ENCODE assay signal across 9 cellular contexts in the genomic region with DNA sequence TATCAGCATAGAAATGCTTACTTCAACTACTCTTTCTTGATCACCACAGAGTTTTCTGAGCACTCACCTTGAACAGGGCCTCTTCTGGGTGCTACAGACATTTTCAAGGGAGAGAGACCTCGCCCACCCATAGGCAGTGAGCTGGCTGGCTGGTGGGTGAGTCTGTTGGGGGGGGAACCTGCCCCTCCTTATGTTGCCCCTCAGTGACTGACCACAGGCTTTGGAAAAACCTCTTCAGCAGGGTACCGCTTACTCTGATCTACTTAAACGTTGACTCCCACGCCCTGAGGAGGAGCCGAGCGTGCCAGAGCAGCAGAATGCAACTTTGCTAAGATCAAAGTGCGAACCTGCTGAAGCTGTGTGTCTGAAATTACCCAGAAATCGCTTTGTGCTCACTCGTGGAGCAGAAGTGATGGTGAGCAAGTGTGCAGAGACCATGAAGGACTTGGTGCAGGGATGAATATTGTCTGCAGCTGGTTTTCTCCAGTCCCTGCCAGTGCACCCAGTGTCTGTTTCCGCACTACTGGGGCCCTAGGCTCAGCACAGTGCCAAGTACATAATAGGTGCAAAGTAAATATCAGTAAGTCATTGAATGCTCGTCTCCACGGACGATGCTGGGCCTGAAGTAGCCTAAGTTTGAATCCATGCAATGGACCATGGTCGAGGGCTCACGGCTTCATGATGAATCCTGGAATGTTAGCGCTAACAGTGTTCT.
DNase-seq lines count a peak whose midpoint lies in the region; ATAC-seq and TF ChIP-seq lines count a peak whose summit lies in the region.
"Had no signal": no experiment of that assay in that cellular context is flagged by ENCODE, and none has a peak within 500 bp of the region (broad histone marks: within the 10 kb centered on the region; RNA-seq: fewer than 3 reads in every experiment).

No MANE protein-coding gene starts in this region.

- peak overlapping the region; percentile 56 to 100 for H3K27ac Mint-ChIP-seq in natural killer cell treated with Interleukin-12 subunit alpha and Interleukin-12 subunit beta and Interleukin-15 and Interleukin-18, amount 100 ng/mL, for 72 hours
- H3K27ac Mint-ChIP-seq in natural killer cell (peak overlapping the region in 1 of 2 donors; percentile 11), nephron (peak overlapping the region; percentile 66 to 90 (median 90))
- H3K27ac Mint-ChIP-seq in activated T-helper 1 cell treated with anti-CD3 and anti-CD28 coated beads, Interleukin-12 subunit alpha, Interleukin-12 subunit beta, Interleukin-2, Interleukin-4 antibody, amounts not matched to agents 30 ng/mL and 10 ng/mL and 1 ng/mL, durations not matched to agents 14 hours and 24 hours and 36 hours: peak overlapping the region; percentile 83

- 66 to 69% methylated on average over 4 to 15 of the region's 16 CpGs for WGBS in transverse colon (ENCODE audit: low coverage in 1 of 2), 2 donors

- H3K4me3 Mint-ChIP-seq in natural killer cell treated with Interleukin-12 subunit alpha and Interleukin-12 subunit beta and Interleukin-15 and Interleukin-18, amount 100 ng/mL, for 72 hours: no peak overlapping the region
- no peak overlapping the region for H3K4me3 Mint-ChIP-seq in natural killer cell
- peak overlapping the region; percentile 69 for H3K4me3 Mint-ChIP-seq in activated T-helper 1 cell treated with anti-CD3 and anti-CD28 coated beads, Interleukin-12 subunit alpha, Interleukin-12 subunit beta, Interleukin-2, Interleukin-4 antibody, amounts not matched to agents 30 ng/mL and 10 ng/mL and 1 ng/mL, durations not matched to agents 14 hours and 24 hours and 36 hours
- H3K4me3 Mint-ChIP-seq in nephron: no peak overlapping the region

- H3K9me3 ChIP-seq in transverse colon: no peaks in the 10 kb centered on the region

- H3K9me3 Mint-ChIP-seq in natural killer cell treated with Interleukin-12 subunit alpha and Interleukin-12 subunit beta and Interleukin-15 and Interleukin-18, amount 100 ng/mL, for 72 hours: no peaks in the 10 kb centered on the region
- no peaks in the 10 kb centered on the region for H3K9me3 Mint-ChIP-seq in natural killer cell
- H3K9me3 Mint-ChIP-seq in activated T-helper 1 cell treated with anti-CD3 and anti-CD28 coated beads, Interleukin-12 subunit alpha, Interleukin-12 subunit beta, Interleukin-2, Interleukin-4 antibody, amounts not matched to agents 30 ng/mL and 10 ng/mL and 1 ng/mL, durations not matched to agents 14 hours and 24 hours and 36 hours: peaks cover 4% of the 10 kb centered on the region
- no peaks in the 10 kb centered on the region for H3K9me3 Mint-ChIP-seq in nephron

- intact Hi-C loops in natural killer cell (cut with micrococcal nuclease) (no loop called here), transverse colon (cut with DNase I; ENCODE audit: low total_unique reads) (no loop called here)
- intact Hi-C loops in activated T-helper 1 cell treated with anti-CD3 and anti-CD28 coated beads, Interleukin-12 subunit alpha, Interleukin-12 subunit beta, Interleukin-2, Interleukin-4 antibody, amounts not matched to agents 30 ng/mL and 10 ng/mL and 1 ng/mL, durations not matched to agents 14 hours and 24 hours and 36 hours (cut with micrococcal nuclease): loop anchor here (1.0 to 2.0 kb wide), 7 partner anchors 9 to 247 kb away; no protein-coding TSS in a partner anchor

- no peak for DNase-seq in natural killer cell treated with Interleukin-12 subunit alpha and Interleukin-12 subunit beta and Interleukin-15 and Interleukin-18, amount 100 ng/mL, for 72 hours (ENCODE audit: low spot score)
- DNase-seq in natural killer cell: no peak
- DNase-seq in activated T-helper 1 cell treated with anti-CD3 and anti-CD28 coated beads, Interleukin-12 subunit alpha, Interleukin-12 subunit beta, Interleukin-2, Interleukin-4 antibody, amounts not matched to agents 30 ng/mL and 10 ng/mL and 1 ng/mL, durations not matched to agents 14 hours and 24 hours and 36 hours (ENCODE audit: low spot score): peak; percentile 45
- peak; percentile 51 for DNase-seq in transverse colon
- DNase-seq in NCI-H1105 treated with DMSO at 0.1 percent for 48 hours (lab: John Stamatoyannopoulos, UW): no peak
- no peak for DNase-seq in dermis blood vessel endothelial cell
- no peak for DNase-seq in cortex of kidney (lab: John Stamatoyannopoulos, UW)
- DNase-seq: NCI-H1436 had no signal

- H3K4me1 Mint-ChIP-seq in natural killer cell treated with Interleukin-12 subunit alpha and Interleukin-12 subunit beta and Interleukin-15 and Interleukin-18, amount 100 ng/mL, for 72 hours (ENCODE audit: low read depth in 2 of 2): peaks cover 61 to 70% of the 10 kb centered on the region in 2 donors
- peaks cover 40 to 51% of the 10 kb centered on the region in 2 donors for H3K4me1 Mint-ChIP-seq in natural killer cell
- peaks cover 84% of the 10 kb centered on the region for H3K4me1 Mint-ChIP-seq in activated T-helper 1 cell treated with anti-CD3 and anti-CD28 coated beads, Interleukin-12 subunit alpha, Interleukin-12 subunit beta, Interleukin-2, Interleukin-4 antibody, amounts not matched to agents 30 ng/mL and 10 ng/mL and 1 ng/mL, durations not matched to agents 14 hours and 24 hours and 36 hours (ENCODE audit: low read depth)
- peaks cover 47% of the 10 kb centered on the region for H3K4me1 Mint-ChIP-seq in nephron

- H3K4me3 ChIP-seq in transverse colon: no peak overlapping the region

- no peak for ATAC-seq in natural killer cell treated with Interleukin-12 subunit alpha and Interleukin-12 subunit beta and Interleukin-15 and Interleukin-18, amount 100 ng/mL, for 72 hours
- ATAC-seq in natural killer cell: no peak

- no peak for TF ChIP-seq CTCF in natural killer cell (IDR thresholded peaks at IDR 0.05)
- no peak for TF ChIP-seq CTCF in nephron (IDR thresholded peaks at IDR 0.05; ENCODE audit: unreplicated experiment in 3 of 3)
- no peak for TF ChIP-seq CTCF in transverse colon (IDR thresholded peaks at IDR 0.05)

- H3K4me1 ChIP-seq in transverse colon: peaks cover 7 to 16% (median 10%) of the 10 kb centered on the region in 4 donors

- H3K27me3 ChIP-seq in transverse colon: no peaks in the 10 kb centered on the region

- H3K27me3 Mint-ChIP-seq in natural killer cell treated with Interleukin-12 subunit alpha and Interleukin-12 subunit beta and Interleukin-15 and Interleukin-18, amount 100 ng/mL, for 72 hours: no peaks in the 10 kb centered on the region
- peaks cover 7 to 9% of the 10 kb centered on the region in 2 donors for H3K27me3 Mint-ChIP-seq in natural killer cell (ENCODE audit: low read depth in 2 of 2)
- H3K27me3 Mint-ChIP-seq in activated T-helper 1 cell treated with anti-CD3 and anti-CD28 coated beads, Interleukin-12 subunit alpha, Interleukin-12 subunit beta, Interleukin-2, Interleukin-4 antibody, amounts not matched to agents 30 ng/mL and 10 ng/mL and 1 ng/mL, durations not matched to agents 14 hours and 24 hours and 36 hours (ENCODE audit: insufficient read depth): no peaks in the 10 kb centered on the region
- peaks cover 4% of the 10 kb centered on the region for H3K27me3 Mint-ChIP-seq in nephron (ENCODE audit: low read depth)

- no peak for TF ChIP-seq EP300 in transverse colon (IDR thresholded peaks at IDR 0.05; ENCODE audit: low read depth)

- H3K27ac ChIP-seq in transverse colon: peak overlapping the region in 1 of 4 donors; percentile 3

- TF ChIP-seq POLR2A in transverse colon (IDR thresholded peaks at IDR 0.05): no peak

- peaks cover 6% of the 10 kb centered on the region for H3K36me3 Mint-ChIP-seq in natural killer cell treated with Interleukin-12 subunit alpha and Interleukin-12 subunit beta and Interleukin-15 and Interleukin-18, amount 100 ng/mL, for 72 hours
- H3K36me3 Mint-ChIP-seq in natural killer cell: no peaks in the 10 kb centered on the region
- peaks cover 9% of the 10 kb centered on the region for H3K36me3 Mint-ChIP-seq in activated T-helper 1 cell treated with anti-CD3 and anti-CD28 coated beads, Interleukin-12 subunit alpha, Interleukin-12 subunit beta, Interleukin-2, Interleukin-4 antibody, amounts not matched to agents 30 ng/mL and 10 ng/mL and 1 ng/mL, durations not matched to agents 14 hours and 24 hours and 36 hours (ENCODE audit: low read depth)
- no peaks in the 10 kb centered on the region for H3K36me3 Mint-ChIP-seq in nephron (ENCODE audit: low read depth)

- in situ Hi-C loops in transverse colon (cut with MboI; ENCODE audit: low pct_ligation_motif_present in 1 of 4, low pct_unique_long_range_greater_than_20kb in 1 of 4, low sequenced_read_pairs in 3 of 4): no loop called here

- no peaks in the 10 kb centered on the region for H3K36me3 ChIP-seq in transverse colon

Comparison
In these comparisons a context has a peak if more than half of its experiments do, and no peak if none do; other contexts are left out.
1. DNase-seq: peak in activated T-helper 1 cell treated with anti-CD3 and anti-CD28 coated beads, Interleukin-12 subunit alpha, Interleukin-12 subunit beta, Interleukin-2, Interleukin-4 antibody, amounts not matched to agents 30 ng/mL and 10 ng/mL and 1 ng/mL, durations not matched to agents 14 hours and 24 hours and 36 hours (single experiment) and transverse colon (single experiment); none in natural killer cell treated with Interleukin-12 subunit alpha and Interleukin-12 subunit beta and Interleukin-15 and Interleukin-18, amount 100 ng/mL, for 72 hours (single experiment), natural killer cell (single experiment), NCI-H1105 treated with DMSO at 0.1 percent for 48 hours (single experiment), dermis blood vessel endothelial cell (single experiment) and cortex of kidney (single experiment).